Comparison of ENCODE assay signal across 24 cellular contexts in the genomic region with DNA sequence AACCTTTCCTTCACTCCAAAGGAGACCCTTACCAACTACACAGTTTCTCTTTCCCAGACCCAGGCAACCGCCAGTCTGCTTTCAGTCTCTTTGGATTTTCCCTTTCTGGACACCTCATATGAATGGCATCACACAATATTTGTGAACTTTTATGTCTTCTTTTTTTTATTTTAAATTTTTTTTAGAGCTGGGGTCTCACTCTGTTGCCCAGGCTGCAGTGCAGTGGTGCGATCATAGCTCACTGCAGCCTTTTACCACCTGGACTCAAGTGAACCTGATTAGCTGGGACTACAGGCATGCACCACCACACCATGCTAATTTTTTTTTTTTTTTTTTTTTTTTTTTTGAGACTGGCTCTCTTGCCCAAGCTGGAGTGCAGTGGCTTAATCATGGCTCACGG. TPM values are rescaled to one million over a fixed set of nuclear protein-coding genes. Genes with fewer than 3 reads are reported as not detected.
A peak's percentile ranks its signal among the peaks of the same experiment; 100 is the strongest.
DNase-seq lines count a peak whose midpoint lies in the region; ATAC-seq, FAIRE-seq and TF ChIP-seq lines count a peak whose summit lies in the region.
"Had no signal": no experiment of that assay in that cellular context is flagged by ENCODE, and none has a peak within 500 bp of the region (broad histone marks: within the 10 kb centered on the region; RNA-seq: fewer than 3 reads in every experiment).

No MANE protein-coding gene starts in this region.

- H3K27me3 ChIP-seq in HepG2 (ENCODE audit: control insufficient read depth in 1 of 2, insufficient read depth in 2 of 2, low read length in 2 of 2) (no peaks in the 10 kb centered on the region), right lobe of liver (no peaks in the 10 kb centered on the region), trophoblast cell (ENCODE audit: insufficient read depth, low read length) (no peaks in the 10 kb centered on the region)
- H3K27me3 ChIP-seq: BLaER1 treated with 17β-estradiol and CSF1 and Interleukin-3, amounts not matched to agents 10 nM and 100 nM had no signal

- H3K4me3 ChIP-seq in HepG2 (replicated peaks in 1 of 3; ENCODE audit: insufficient read depth in 1 of 3, low read depth in 2 of 3, low read length in 3 of 3) (no peak overlapping the region), right lobe of liver (no peak overlapping the region), trophoblast cell (ENCODE audit: low read depth, low read length) (no peak overlapping the region)
- H3K4me3 ChIP-seq: A549; BLaER1 treated with 17β-estradiol and CSF1 and Interleukin-3, amounts not matched to agents 10 nM and 100 nM; GM12878 had no signal

- BruUV-seq in HepG2 (replicated peaks; lab: Mats Ljungman, UMichigan): no TSS peak

- H3K4me1 ChIP-seq in HepG2 (ENCODE audit: insufficient read depth, low read length) (no peaks in the 10 kb centered on the region), right lobe of liver (no peaks in the 10 kb centered on the region), trophoblast cell (ENCODE audit: control insufficient read depth in 1 of 2, insufficient read depth in 2 of 2, low read length in 2 of 2) (no peaks in the 10 kb centered on the region)
- H3K4me1 ChIP-seq: Caco-2 had no signal

- H3K4me1 Mint-ChIP-seq in activated naive CD4-positive, alpha-beta T cell treated with anti-CD3 and anti-CD28 coated beads for 36 hours (ENCODE audit: low read depth): peaks cover 5% of the 10 kb centered on the region

- no peak for DNase-seq in HepG2 (ENCODE audit: low spot score)
- no peak for DNase-seq in right lobe of liver
- DNase-seq in trophoblast cell: peak; percentile 25 to 43
- DNase-seq in activated naive CD4-positive, alpha-beta T cell treated with anti-CD3 and anti-CD28 coated beads for 36 hours: no peak
- DNase-seq in cerebellar nuclear complex (lab: John Stamatoyannopoulos, UW): no peak
- DNase-seq: AML-193; Caco-2; CD4-positive, alpha-beta T cell; CD8-positive, alpha-beta T cell; DMS 273 treated with DMSO at 0.1 percent for 48 hours; DMS153; DMS53; DMS79; DND-41; EL; GDM1 had no signal

- no peaks in the 10 kb centered on the region for H3K9me3 ChIP-seq in HepG2 (ENCODE audit: low read length)
- no peaks in the 10 kb centered on the region for H3K9me3 ChIP-seq in right lobe of liver
- H3K9me3 ChIP-seq in trophoblast cell (ENCODE audit: insufficient read depth, low read depth, low read length): no peaks in the 10 kb centered on the region
- H3K9me3 ChIP-seq: A549; BLaER1 treated with 17β-estradiol and CSF1 and Interleukin-3, amounts not matched to agents 10 nM and 100 nM; Caco-2 had no signal

- no peak for TF ChIP-seq RAD21 in HepG2 (CRISPR knock-in tag; IDR thresholded peaks at IDR 0.05)

- FAIRE-seq in HepG2 (lab: Jason Lieb, UNC): no peak
- FAIRE-seq: A549, GM12878, GM12892, GM18507 had no signal

- no peak overlapping the region for H3K14ac ChIP-seq in trophoblast cell (ENCODE audit: low read length)

- H2BK12ac ChIP-seq in trophoblast cell (ENCODE audit: low read length): no peak overlapping the region

- no peak overlapping the region for H2AFZ ChIP-seq in HepG2 (ENCODE audit: low read length)
- no peak overlapping the region for H2AFZ ChIP-seq in trophoblast cell (ENCODE audit: insufficient read depth, low read length, poor library complexity)

- H3K27me3 Mint-ChIP-seq in activated naive CD4-positive, alpha-beta T cell treated with anti-CD3 and anti-CD28 coated beads for 36 hours (ENCODE audit: low read depth): no peaks in the 10 kb centered on the region
- H3K27me3 Mint-ChIP-seq: B cell; CD4-positive, alpha-beta T cell had no signal

- no peaks in the 10 kb centered on the region for H3K9me3 Mint-ChIP-seq in activated naive CD4-positive, alpha-beta T cell treated with anti-CD3 and anti-CD28 coated beads for 36 hours
- H3K9me3 Mint-ChIP-seq: CD4-positive, alpha-beta T cell; CD8-positive, alpha-beta T cell had no signal

- H3K36me3 Mint-ChIP-seq in activated naive CD4-positive, alpha-beta T cell treated with anti-CD3 and anti-CD28 coated beads for 36 hours (ENCODE audit: low read depth): peaks cover 7% of the 10 kb centered on the region

- ATAC-seq in HepG2: no peak
- ATAC-seq in right lobe of liver: no peak
- ATAC-seq: CD8-positive, alpha-beta T cell; GM12878 had no signal

- POLR2A ChIA-PET in HepG2 (lab: Yijun Ruan, JAX): no interaction called here

- intact Hi-C loops in HepG2 (cut with micrococcal nuclease; ENCODE audit: unreplicated experiment): no loop called here
- intact Hi-C loops in right lobe of liver (cut with DNase I): no loop called here
- intact Hi-C loops in activated naive CD4-positive, alpha-beta T cell treated with anti-CD3 and anti-CD28 coated beads for 36 hours (cut with micrococcal nuclease): no loop called here

- peaks cover 10% of the 10 kb centered on the region for H3K79me2 ChIP-seq in HepG2 (ENCODE audit: insufficient read depth, low read length)
- no peaks in the 10 kb centered on the region for H3K79me2 ChIP-seq in trophoblast cell (ENCODE audit: control insufficient read depth, insufficient read depth, low read length, poor library complexity)

- no peak for TF ChIP-seq CTCF in HepG2 (CRISPR knock-in tag; IDR thresholded peaks at IDR 0.05)
- no peak for TF ChIP-seq CTCF in right lobe of liver (IDR thresholded peaks at IDR 0.05)

- H3K18ac ChIP-seq in trophoblast cell (ENCODE audit: low read length): no peak overlapping the region

- no peak overlapping the region for H3K4ac ChIP-seq in trophoblast cell (ENCODE audit: low read depth, low read length)

- H2BK120ac ChIP-seq in trophoblast cell (ENCODE audit: insufficient read depth, low read length, poor library complexity): no peak overlapping the region

- no peak overlapping the region for H4K8ac ChIP-seq in trophoblast cell (ENCODE audit: low read depth, low read length)

- no peak overlapping the region for H3K27ac ChIP-seq in HepG2 (ENCODE audit: extremely low read length, insufficient read depth, low read length)
- no peak overlapping the region for H3K27ac ChIP-seq in right lobe of liver
- no peak overlapping the region for H3K27ac ChIP-seq in trophoblast cell (ENCODE audit: low read depth, low read length)
- H3K27ac ChIP-seq: 22Rv1; A549; BLaER1 treated with 17β-estradiol and CSF1 and Interleukin-3, amounts not matched to agents 10 nM and 100 nM; C4-2B had no signal

- H2AK5ac ChIP-seq in trophoblast cell (ENCODE audit: low read length): no peak overlapping the region

- H4K12ac ChIP-seq in trophoblast cell (ENCODE audit: low read depth, low read length): no peak overlapping the region

- in situ Hi-C loops in HepG2 (cut with HindIII; ENCODE audit: extremely low pct_ligation_motif_present, low pct_unique_long_range_greater_than_20kb): no loop called here

- WGBS in HepG2 (ENCODE audit: low lambda C conversion rate): 97% methylated on average over 3 of the region's 3 CpGs
- 92% methylated on average over 2 of the region's 3 CpGs for WGBS in right lobe of liver (ENCODE audit: insufficient coverage, low coverage, low lambda C conversion rate, missing lambda C conversion rate)
- no CpG with 5 or more reads among the region's 3 CpGs for WGBS in trophoblast cell (ENCODE audit: extremely low coverage, insufficient coverage, insufficient read length)

- no peaks in the 10 kb centered on the region for H3K79me1 ChIP-seq in trophoblast cell (ENCODE audit: low read length)

- no peaks in the 10 kb centered on the region for H3K36me3 ChIP-seq in HepG2 (replicated peaks in 1 of 2; ENCODE audit: control insufficient read depth in 1 of 2, insufficient read depth in 2 of 2, low read length in 2 of 2)
- H3K36me3 ChIP-seq in right lobe of liver: no peaks in the 10 kb centered on the region
- no peaks in the 10 kb centered on the region for H3K36me3 ChIP-seq in trophoblast cell (ENCODE audit: control insufficient read depth in 1 of 2, insufficient read depth in 2 of 2, low read length in 2 of 2)

- no peak overlapping the region for H3K23ac ChIP-seq in trophoblast cell (ENCODE audit: low read length)

- H4K91ac ChIP-seq in trophoblast cell (ENCODE audit: low read depth, low read length): no peak overlapping the region

- no peaks in the 10 kb centered on the region for H4K20me1 ChIP-seq in HepG2 (ENCODE audit: insufficient read depth, low read length)

- CTCF ChIA-PET in HepG2 (lab: Yijun Ruan, JAX; ENCODE audit: low intra/inter-chr PET ratio, low total read pairs): no interaction called here
- CTCF ChIA-PET in activated naive CD4-positive, alpha-beta T cell treated with anti-CD3 and anti-CD28 coated beads for 36 hours (lab: Charles Lee): interaction anchor here (0.6 kb wide), 1 partner anchor 36 kb away, joined by 5 read pairs; no protein-coding TSS in a partner anchor

- no peak overlapping the region for H3K27ac Mint-ChIP-seq in activated naive CD4-positive, alpha-beta T cell treated with anti-CD3 and anti-CD28 coated beads for 36 hours
- H3K27ac Mint-ChIP-seq: B cell; CD4-positive, alpha-beta T cell; CD8-positive, alpha-beta T cell had no signal

- no peak overlapping the region for H3K4me2 ChIP-seq in HepG2 (ENCODE audit: low read depth, low read length)
- no peak overlapping the region for H3K4me2 ChIP-seq in trophoblast cell (ENCODE audit: low read length)
- H3K4me2 ChIP-seq: A549; BLaER1 treated with 17β-estradiol and CSF1 and Interleukin-3, amounts not matched to agents 10 nM and 100 nM had no signal

- no peak overlapping the region for H2BK5ac ChIP-seq in trophoblast cell (ENCODE audit: low read depth, low read length, poor library complexity)

- TF ChIP-seq POLR2A in HepG2 (IDR thresholded peaks at IDR 0.05; ENCODE audit: insufficient read depth in 1 of 2, low read depth in 2 of 2, low read length in 2 of 2): no peak
- no peak for TF ChIP-seq POLR2A in right lobe of liver (IDR thresholded peaks at IDR 0.05)

- TF ChIP-seq EP300 in HepG2 (IDR thresholded peaks at IDR 0.05; ENCODE audit: low read depth in 2 of 2, low read length in 2 of 2) (no peak), HepG2 (CRISPR knock-in tag; IDR thresholded peaks at IDR 0.05; ENCODE audit: borderline replicate concordance) (no peak)

- H3K9ac ChIP-seq in HepG2 (ENCODE audit: insufficient read depth, low read depth, low read length) (no peak overlapping the region), trophoblast cell (ENCODE audit: low read length) (no peak overlapping the region)
- H3K9ac ChIP-seq: BLaER1 treated with 17β-estradiol and CSF1 and Interleukin-3, amounts not matched to agents 10 nM and 100 nM had no signal

- no peak overlapping the region for H3K4me3 Mint-ChIP-seq in activated naive CD4-positive, alpha-beta T cell treated with anti-CD3 and anti-CD28 coated beads for 36 hours
- H3K4me3 Mint-ChIP-seq: B cell; CD4-positive, alpha-beta T cell; CD8-positive, alpha-beta T cell had no signal

RNA-seq across cellular contexts. Expression of a gene that starts 37.5 kb away (rescaled TPM):
- total RNA-seq in HepG2 (2016; rRNA removed; fragmentation: Illumina TruSeq; extraction: Trizol): 19.5 and 25.0 TPM in 2 replicates
- total RNA-seq in HepG2 (2016; cell fraction: cytosol; rRNA removed; fragmentation: Illumina TruSeq; extraction: Trizol; ENCODE audit: low read depth): 11.2 and 12.8 TPM in 2 replicates
- total RNA-seq in HepG2 (2016; cell fraction: insoluble cytoplasmic fraction; rRNA removed; fragmentation: Illumina TruSeq; extraction: Trizol): 20.1 and 22.4 TPM in 2 replicates
- total RNA-seq in HepG2 (2016; cell fraction: membrane; rRNA removed; fragmentation: Illumina TruSeq; extraction: Trizol): 30.4 and 31.7 TPM in 2 replicates
- total RNA-seq in HepG2 (2016; cell fraction: nucleus; rRNA removed; fragmentation: Illumina TruSeq; extraction: Trizol): 10.6 and 14.8 TPM in 2 replicates
- 39.9 and 40.5 TPM in 2 replicates for polyA plus RNA-seq in HepG2 (2011; rRNA removed)
- 31.0 and 35.5 TPM in 2 replicates for polyA plus RNA-seq in HepG2 (2011; cell fraction: cytosol; rRNA removed)
- polyA plus RNA-seq in HepG2 (2011; cell fraction: nucleus; rRNA removed): 14.8 and 17.8 TPM in 2 replicates
- polyA plus RNA-seq in HepG2 (2012): 25.4 and 29.3 TPM in 2 replicates
- polyA plus RNA-seq in HepG2 (2016; cell fraction: cytosol; fragmentation: Illumina TruSeq; extraction: Trizol; ENCODE audit: low read depth): 12.6 and 14.8 TPM in 2 replicates
- 38.0 and 43.8 TPM in 2 replicates for polyA plus RNA-seq in HepG2 (2016; cell fraction: insoluble cytoplasmic fraction; fragmentation: Illumina TruSeq; extraction: Trizol; ENCODE audit: low read depth)
- 35.6 and 36.0 TPM in 2 replicates for polyA plus RNA-seq in HepG2 (2016; cell fraction: membrane; fragmentation: Illumina TruSeq; extraction: Trizol; ENCODE audit: low read depth)
- 27.9 and 28.4 TPM in 2 replicates for polyA plus RNA-seq in HepG2 (2016; cell fraction: nucleus; fragmentation: Illumina TruSeq; extraction: Trizol; ENCODE audit: insufficient read depth, low read depth)
- polyA minus RNA-seq in HepG2 (2011; rRNA and poly(A)+ RNA removed; ENCODE audit: low replicate concordance): 46.0 and 93.6 TPM in 2 replicates
- polyA minus RNA-seq in HepG2 (2011; cell fraction: cytosol; rRNA and poly(A)+ RNA removed): 21.2 and 24.1 TPM in 2 replicates
- polyA minus RNA-seq in HepG2 (2011; cell fraction: nucleus; rRNA and poly(A)+ RNA removed): 14.9 and 19.9 TPM in 2 replicates
- 10 to 100 TPM; 24.3 to 38.1 (median 29.7) TPM for total RNA-seq in right lobe of liver
- 80.6 and 83.7 TPM in 2 replicates for polyA plus RNA-seq in trophoblast cell (2013)
- total RNA-seq in activated naive CD4-positive, alpha-beta T cell treated with anti-CD3 and anti-CD28 coated beads for 36 hours: 10 to 100 TPM; 29.9 to 31.7 TPM

Comparison
In these comparisons a context has a peak if more than half of its experiments do, and no peak if none do; other contexts are left out.
1. DNase-seq: peak in trophoblast cell (2 of 2); none in HepG2 (single experiment), right lobe of liver (0 of 3), activated naive CD4-positive, alpha-beta T cell treated with anti-CD3 and anti-CD28 coated beads for 36 hours (single experiment) and cerebellar nuclear complex (0 of 2).